Comparison of ENCODE assay signal across 1 cellular context in genomic region chr18:49804096-49804495, GRCh38.
TF ChIP-seq lines count a peak whose summit lies in the region.

No MANE protein-coding gene starts in this region.

TF ChIP-seq in HEK293, 187 proteins besides CTCF, POLR2A, EP300 and RAD21 (continued from another document):
- TF ChIP-seq ZNF654 (tag by site-specific recombination; IDR thresholded peaks at IDR 0.05; ENCODE audit: low read depth) (no peak), ZBTB8A (tag by site-specific recombination; IDR thresholded peaks at IDR 0.05) (no peak), GLIS1 (tag by site-specific recombination; IDR thresholded peaks at IDR 0.05) (no peak), ZNF324 (tag by site-specific recombination; IDR thresholded peaks at IDR 0.05) (no peak), TSHZ1 (tag by site-specific recombination; IDR thresholded peaks at IDR 0.05; ENCODE audit: borderline replicate concordance) (no peak), ZNF530 (tag by site-specific recombination; IDR thresholded peaks at IDR 0.05; ENCODE audit: low read depth) (no peak), ZNF16 (tag by site-specific recombination; IDR thresholded peaks at IDR 0.05; ENCODE audit: low read depth) (no peak), ZFHX2 (tag by site-specific recombination; conservative IDR thresholded peaks at IDR 0.05) (peak; percentile 32; the same call in 1 of the 2 replicates), ZNF558 (tag by site-specific recombination; IDR thresholded peaks at IDR 0.05) (no peak), ZSCAN5A (tag by site-specific recombination; IDR thresholded peaks at IDR 0.05) (no peak)
